ENCODE assay signal across 1 cellular context in genomic region chr6:7164536-7165001, GRCh38.
TF ChIP-seq lines count a peak whose summit lies in the region.

No MANE protein-coding gene starts in this region.

TF ChIP-seq in K562, 482 proteins besides CTCF, POLR2A, EP300 and RAD21 (continued from another document):
- TF ChIP-seq, protein P1, sequence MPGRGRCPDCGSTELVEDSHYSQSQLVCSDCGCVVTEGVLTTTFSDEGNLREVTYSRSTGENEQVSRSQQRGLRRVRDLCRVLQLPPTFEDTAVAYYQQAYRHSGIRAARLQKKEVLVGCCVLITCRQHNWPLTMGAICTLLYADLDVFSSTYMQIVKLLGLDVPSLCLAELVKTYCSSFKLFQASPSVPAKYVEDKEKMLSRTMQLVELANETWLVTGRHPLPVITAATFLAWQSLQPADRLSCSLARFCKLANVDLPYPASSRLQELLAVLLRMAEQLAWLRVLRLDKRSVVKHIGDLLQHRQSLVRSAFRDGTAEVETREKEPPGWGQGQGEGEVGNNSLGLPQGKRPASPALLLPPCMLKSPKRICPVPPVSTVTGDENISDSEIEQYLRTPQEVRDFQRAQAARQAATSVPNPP (IDR thresholded peaks at IDR 0.05; ENCODE audit: borderline replicate concordance, insufficient read depth, insufficient read length): no peak
- TF ChIP-seq NCOA1 (IDR thresholded peaks at IDR 0.05; ENCODE audit: low read depth) (no peak), GATA2 (CRISPR knock-in tag; IDR thresholded peaks at IDR 0.05) (no peak), HLTF (IDR thresholded peaks at IDR 0.05) (no peak), SRSF7 (optimal IDR thresholded peaks at IDR 0.05; ENCODE audit: low read depth, low read length) (no peak)
